In the genomic region with DNA sequence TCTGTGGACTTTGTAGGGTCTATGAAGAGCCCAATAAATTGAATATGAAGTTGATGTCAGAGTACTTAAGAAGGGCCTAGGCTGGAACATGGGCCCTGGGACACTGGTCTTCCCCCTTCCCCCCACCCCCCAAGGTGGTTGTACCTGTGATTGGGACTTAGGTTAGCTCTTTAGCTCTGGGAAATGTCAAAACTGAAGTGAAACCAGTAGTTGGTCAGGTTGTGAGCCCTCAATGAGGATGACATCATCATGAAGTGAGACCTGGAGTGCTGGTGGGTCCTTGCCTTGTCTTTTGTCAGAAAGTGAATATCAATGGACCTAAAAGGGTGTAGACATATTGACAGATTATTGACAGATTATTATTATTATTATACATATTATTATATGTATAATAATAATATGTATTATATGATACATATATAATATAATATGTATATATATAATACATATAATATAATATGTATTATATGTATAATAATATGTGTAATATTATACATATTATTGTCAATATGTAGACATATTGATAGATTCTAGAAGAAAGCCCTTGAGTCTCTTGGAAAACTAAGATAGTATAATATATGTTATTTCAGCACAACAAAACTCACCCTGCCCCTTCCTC, we compare ENCODE assay signal across 11 cellular contexts. TPM values are rescaled to one million over a fixed set of nuclear protein-coding genes. Genes with fewer than 3 reads are reported as not detected.
A peak's percentile ranks its signal among the peaks of the same experiment; 100 is the strongest.
DNase-seq lines count a peak whose midpoint lies in the region; ATAC-seq and TF ChIP-seq lines count a peak whose summit lies in the region.
"Had no signal": no experiment of that assay in that cellular context is flagged by ENCODE, and none has a peak within 500 bp of the region (broad histone marks: within the 10 kb centered on the region; RNA-seq: fewer than 3 reads in every experiment).

No MANE protein-coding gene starts in this region.

- H3K27me3 ChIP-seq in upper lobe of left lung = no peaks in the 10 kb centered on the region
- H3K27me3 ChIP-seq: thyroid gland had no signal

- no peak overlapping the region for H3K27ac ChIP-seq in upper lobe of left lung
- H3K27ac ChIP-seq: skin epidermis, thyroid gland had no signal

- peaks cover 58% of the 10 kb centered on the region for H3K4me1 Mint-ChIP-seq in activated naive CD8-positive, alpha-beta T cell (ENCODE audit: low read depth)
- peaks cover 26% of the 10 kb centered on the region for H3K4me1 Mint-ChIP-seq in mesothelial cell of epicardium

- TF ChIP-seq EP300 in upper lobe of left lung (IDR thresholded peaks at IDR 0.05) = no peak

- no peaks in the 10 kb centered on the region for H3K9me3 Mint-ChIP-seq in activated naive CD8-positive, alpha-beta T cell (ENCODE audit: low read depth)
- H3K9me3 Mint-ChIP-seq in mesothelial cell of epicardium = no peaks in the 10 kb centered on the region

- H3K36me3 Mint-ChIP-seq in activated naive CD8-positive, alpha-beta T cell = peaks cover 23% of the 10 kb centered on the region
- H3K36me3 Mint-ChIP-seq in mesothelial cell of epicardium = no peaks in the 10 kb centered on the region

- no peaks in the 10 kb centered on the region for H3K9me3 ChIP-seq in upper lobe of left lung
- H3K9me3 ChIP-seq: thyroid gland had no signal

- no peak overlapping the region for H3K4me3 ChIP-seq in upper lobe of left lung
- H3K4me3 ChIP-seq: skin epidermis, thyroid gland had no signal

- H3K27me3 Mint-ChIP-seq in activated naive CD8-positive, alpha-beta T cell = no peaks in the 10 kb centered on the region
- no peaks in the 10 kb centered on the region for H3K27me3 Mint-ChIP-seq in mesothelial cell of epicardium (ENCODE audit: low read depth)

- ATAC-seq in GM18858 (IDR thresholded peaks at IDR 0.05; ENCODE audit: unreplicated experiment) (peak; percentile 85), GM21360 (IDR thresholded peaks at IDR 0.05; ENCODE audit: unreplicated experiment) (peak; percentile 80), HG03135 (IDR thresholded peaks at IDR 0.05; ENCODE audit: unreplicated experiment) (peak; percentile 77), upper lobe of left lung (ENCODE audit: low FRiP score in 2 of 2) (no peak)

- TF ChIP-seq POLR2A in upper lobe of left lung (IDR thresholded peaks at IDR 0.05) = no peak

- H3K27ac Mint-ChIP-seq in activated naive CD8-positive, alpha-beta T cell = no peak overlapping the region
- H3K27ac Mint-ChIP-seq in mesothelial cell of epicardium = no peak overlapping the region

- H3K4me1 ChIP-seq in upper lobe of left lung = peaks cover 28 to 42% (median 30%) of the 10 kb centered on the region in 4 donors

- DNase-seq in NCI-H1694 (lab: John Stamatoyannopoulos, UW) = no peak
- DNase-seq in upper lobe of left lung = no peak
- DNase-seq in mesothelial cell of epicardium (ENCODE audit: low spot score in 2 of 2, unreplicated experiment in 2 of 2) = no peak
- DNase-seq: activated CD4-positive, CD25-positive, alpha-beta regulatory T cell; NCI-H2029; thyroid gland had no signal

- TF ChIP-seq CTCF in upper lobe of left lung (IDR thresholded peaks at IDR 0.05) (no peak), mesothelial cell of epicardium (IDR thresholded peaks at IDR 0.05; ENCODE audit: unreplicated experiment) (no peak)

- peaks cover 0 to 7% (median 0%) of the 10 kb centered on the region in 4 donors for H3K36me3 ChIP-seq in upper lobe of left lung
- H3K36me3 ChIP-seq: thyroid gland had no signal

- H3K4me3 Mint-ChIP-seq in activated naive CD8-positive, alpha-beta T cell = peak overlapping the region; percentile 69
- no peak overlapping the region for H3K4me3 Mint-ChIP-seq in mesothelial cell of epicardium

RNA-seq across cellular contexts. Expression of gene MARS2, which starts 5.4 kb away (rescaled TPM):
- 10 to 100 TPM in 1 of 6 donors, 1 to 10 TPM in 5; 3.1 to 12.6 (median 6.4) TPM for total RNA-seq in upper lobe of left lung
- total RNA-seq in mesothelial cell of epicardium = 4.6 to 5.1 TPM (median 4.9 TPM) in 3 replicates

RNA-seq across cellular contexts. Expression of gene RFTN2, which starts 35.1 kb away (rescaled TPM):
- total RNA-seq in upper lobe of left lung = 1 to 10 TPM; 1.0 to 7.0 (median 2.8) TPM
- 7.7 to 9.9 TPM (median 9.7 TPM) in 3 replicates for total RNA-seq in mesothelial cell of epicardium

Comparison
In these comparisons a context has a peak if more than half of its experiments do, and no peak if none do; other contexts are left out.
1. ATAC-seq: peak in GM18858 (single experiment), GM21360 (single experiment) and HG03135 (single experiment); none in upper lobe of left lung (0 of 2).